ENCODE assay signal across 21 cellular contexts in the genomic region with DNA sequence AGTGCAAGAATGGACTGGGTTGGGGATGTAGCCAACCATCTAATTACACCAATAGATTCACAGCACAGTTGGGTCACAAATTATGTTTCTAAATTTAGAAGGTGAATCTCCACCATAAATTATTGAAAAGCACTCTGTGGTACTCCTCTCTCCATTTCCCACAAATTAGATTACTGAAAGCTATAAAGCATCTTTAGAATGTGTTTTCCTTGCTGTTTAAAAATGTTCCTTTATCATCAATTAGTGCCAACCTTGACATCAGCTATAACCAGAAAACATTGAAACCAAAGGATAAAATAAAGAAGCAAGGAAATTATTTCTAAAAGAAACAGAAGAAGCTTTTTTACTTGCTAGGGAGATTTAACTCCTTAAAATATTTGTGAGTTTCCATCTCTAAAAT.
"Had no signal": no experiment of that assay in that cellular context is flagged by ENCODE, and none has a peak within 500 bp of the region (broad histone marks: within the 10 kb centered on the region; RNA-seq: fewer than 3 reads in every experiment).

No MANE protein-coding gene starts in this region.

- H3K27ac ChIP-seq: hepatocyte, neural progenitor cell, ovary, stomach, thoracic aorta, transverse colon had no signal

- DNase-seq: effector CD8-positive, alpha-beta T cell; foreskin melanocyte; head of caudate nucleus; left colon; left ventricle myocardium superior; mesenchymal stem cell; midbrain; nucleus accumbens; ovary; right cardiac atrium; small intestine; stimulated activated CD4-positive, alpha-beta T cell treated with anti-CD3 and anti-CD28 coated beads, Interleukin-12 subunit alpha, Interleukin-12 subunit beta, amount 100 ng/mL, for 4 hours; stimulated activated naive CD4-positive, alpha-beta T cell; stomach; substantia nigra; transverse colon had no signal

- H3K9me3 Mint-ChIP-seq: natural killer cell treated with Interleukin-12 subunit alpha and Interleukin-12 subunit beta and Interleukin-15 and Interleukin-18, amount 100 ng/mL, for 72 hours had no signal

- H3K27me3 ChIP-seq: hepatocyte, neural progenitor cell, ovary, stomach, transverse colon had no signal

- H3K4me3 ChIP-seq: hepatocyte, lung, neural progenitor cell, ovary, stomach, thoracic aorta, transverse colon had no signal

- H3K27ac Mint-ChIP-seq: natural killer cell treated with Interleukin-12 subunit alpha and Interleukin-12 subunit beta and Interleukin-15 and Interleukin-18, amount 100 ng/mL, for 72 hours; neural progenitor cell had no signal

- H3K36me3 Mint-ChIP-seq: neural progenitor cell had no signal

- H3K36me3 ChIP-seq: neural progenitor cell, ovary, stomach, thoracic aorta, transverse colon had no signal

- H3K27me3 Mint-ChIP-seq: natural killer cell treated with Interleukin-12 subunit alpha and Interleukin-12 subunit beta and Interleukin-15 and Interleukin-18, amount 100 ng/mL, for 72 hours had no signal

- H3K9me3 ChIP-seq: ovary, stomach, thoracic aorta, transverse colon had no signal

- H3K4me3 Mint-ChIP-seq: natural killer cell treated with Interleukin-12 subunit alpha and Interleukin-12 subunit beta and Interleukin-15 and Interleukin-18, amount 100 ng/mL, for 72 hours; neural progenitor cell had no signal

- H3K4me1 ChIP-seq: neural progenitor cell, transverse colon had no signal
